Comparison of ENCODE assay signal across 1 cellular context in the genomic region with DNA sequence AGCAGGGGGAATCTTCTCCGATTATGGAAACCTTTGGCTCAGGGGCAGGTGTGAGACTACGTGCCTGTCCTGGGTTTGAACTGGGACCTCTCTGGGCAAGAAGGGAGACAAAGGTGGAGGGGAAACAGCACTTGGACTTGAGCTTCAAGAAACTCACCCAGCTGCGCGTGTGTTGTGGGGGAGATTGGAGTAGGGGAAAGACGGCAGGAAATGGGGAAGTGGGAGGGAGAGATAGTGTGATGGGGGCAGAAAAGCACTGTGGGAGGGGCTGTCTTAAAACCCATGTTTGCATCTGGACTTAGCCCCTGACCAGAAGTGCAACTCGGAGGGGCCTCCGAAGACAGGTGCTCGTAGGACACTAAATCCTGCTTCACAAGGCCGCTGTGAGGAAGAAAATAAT.
TF ChIP-seq lines count a peak whose summit lies in the region.

No MANE protein-coding gene starts in this region.

TF ChIP-seq in K562, 482 proteins besides CTCF, POLR2A, EP300 and RAD21 (continued from another document and continues in another):
- TF ChIP-seq, protein P1, sequence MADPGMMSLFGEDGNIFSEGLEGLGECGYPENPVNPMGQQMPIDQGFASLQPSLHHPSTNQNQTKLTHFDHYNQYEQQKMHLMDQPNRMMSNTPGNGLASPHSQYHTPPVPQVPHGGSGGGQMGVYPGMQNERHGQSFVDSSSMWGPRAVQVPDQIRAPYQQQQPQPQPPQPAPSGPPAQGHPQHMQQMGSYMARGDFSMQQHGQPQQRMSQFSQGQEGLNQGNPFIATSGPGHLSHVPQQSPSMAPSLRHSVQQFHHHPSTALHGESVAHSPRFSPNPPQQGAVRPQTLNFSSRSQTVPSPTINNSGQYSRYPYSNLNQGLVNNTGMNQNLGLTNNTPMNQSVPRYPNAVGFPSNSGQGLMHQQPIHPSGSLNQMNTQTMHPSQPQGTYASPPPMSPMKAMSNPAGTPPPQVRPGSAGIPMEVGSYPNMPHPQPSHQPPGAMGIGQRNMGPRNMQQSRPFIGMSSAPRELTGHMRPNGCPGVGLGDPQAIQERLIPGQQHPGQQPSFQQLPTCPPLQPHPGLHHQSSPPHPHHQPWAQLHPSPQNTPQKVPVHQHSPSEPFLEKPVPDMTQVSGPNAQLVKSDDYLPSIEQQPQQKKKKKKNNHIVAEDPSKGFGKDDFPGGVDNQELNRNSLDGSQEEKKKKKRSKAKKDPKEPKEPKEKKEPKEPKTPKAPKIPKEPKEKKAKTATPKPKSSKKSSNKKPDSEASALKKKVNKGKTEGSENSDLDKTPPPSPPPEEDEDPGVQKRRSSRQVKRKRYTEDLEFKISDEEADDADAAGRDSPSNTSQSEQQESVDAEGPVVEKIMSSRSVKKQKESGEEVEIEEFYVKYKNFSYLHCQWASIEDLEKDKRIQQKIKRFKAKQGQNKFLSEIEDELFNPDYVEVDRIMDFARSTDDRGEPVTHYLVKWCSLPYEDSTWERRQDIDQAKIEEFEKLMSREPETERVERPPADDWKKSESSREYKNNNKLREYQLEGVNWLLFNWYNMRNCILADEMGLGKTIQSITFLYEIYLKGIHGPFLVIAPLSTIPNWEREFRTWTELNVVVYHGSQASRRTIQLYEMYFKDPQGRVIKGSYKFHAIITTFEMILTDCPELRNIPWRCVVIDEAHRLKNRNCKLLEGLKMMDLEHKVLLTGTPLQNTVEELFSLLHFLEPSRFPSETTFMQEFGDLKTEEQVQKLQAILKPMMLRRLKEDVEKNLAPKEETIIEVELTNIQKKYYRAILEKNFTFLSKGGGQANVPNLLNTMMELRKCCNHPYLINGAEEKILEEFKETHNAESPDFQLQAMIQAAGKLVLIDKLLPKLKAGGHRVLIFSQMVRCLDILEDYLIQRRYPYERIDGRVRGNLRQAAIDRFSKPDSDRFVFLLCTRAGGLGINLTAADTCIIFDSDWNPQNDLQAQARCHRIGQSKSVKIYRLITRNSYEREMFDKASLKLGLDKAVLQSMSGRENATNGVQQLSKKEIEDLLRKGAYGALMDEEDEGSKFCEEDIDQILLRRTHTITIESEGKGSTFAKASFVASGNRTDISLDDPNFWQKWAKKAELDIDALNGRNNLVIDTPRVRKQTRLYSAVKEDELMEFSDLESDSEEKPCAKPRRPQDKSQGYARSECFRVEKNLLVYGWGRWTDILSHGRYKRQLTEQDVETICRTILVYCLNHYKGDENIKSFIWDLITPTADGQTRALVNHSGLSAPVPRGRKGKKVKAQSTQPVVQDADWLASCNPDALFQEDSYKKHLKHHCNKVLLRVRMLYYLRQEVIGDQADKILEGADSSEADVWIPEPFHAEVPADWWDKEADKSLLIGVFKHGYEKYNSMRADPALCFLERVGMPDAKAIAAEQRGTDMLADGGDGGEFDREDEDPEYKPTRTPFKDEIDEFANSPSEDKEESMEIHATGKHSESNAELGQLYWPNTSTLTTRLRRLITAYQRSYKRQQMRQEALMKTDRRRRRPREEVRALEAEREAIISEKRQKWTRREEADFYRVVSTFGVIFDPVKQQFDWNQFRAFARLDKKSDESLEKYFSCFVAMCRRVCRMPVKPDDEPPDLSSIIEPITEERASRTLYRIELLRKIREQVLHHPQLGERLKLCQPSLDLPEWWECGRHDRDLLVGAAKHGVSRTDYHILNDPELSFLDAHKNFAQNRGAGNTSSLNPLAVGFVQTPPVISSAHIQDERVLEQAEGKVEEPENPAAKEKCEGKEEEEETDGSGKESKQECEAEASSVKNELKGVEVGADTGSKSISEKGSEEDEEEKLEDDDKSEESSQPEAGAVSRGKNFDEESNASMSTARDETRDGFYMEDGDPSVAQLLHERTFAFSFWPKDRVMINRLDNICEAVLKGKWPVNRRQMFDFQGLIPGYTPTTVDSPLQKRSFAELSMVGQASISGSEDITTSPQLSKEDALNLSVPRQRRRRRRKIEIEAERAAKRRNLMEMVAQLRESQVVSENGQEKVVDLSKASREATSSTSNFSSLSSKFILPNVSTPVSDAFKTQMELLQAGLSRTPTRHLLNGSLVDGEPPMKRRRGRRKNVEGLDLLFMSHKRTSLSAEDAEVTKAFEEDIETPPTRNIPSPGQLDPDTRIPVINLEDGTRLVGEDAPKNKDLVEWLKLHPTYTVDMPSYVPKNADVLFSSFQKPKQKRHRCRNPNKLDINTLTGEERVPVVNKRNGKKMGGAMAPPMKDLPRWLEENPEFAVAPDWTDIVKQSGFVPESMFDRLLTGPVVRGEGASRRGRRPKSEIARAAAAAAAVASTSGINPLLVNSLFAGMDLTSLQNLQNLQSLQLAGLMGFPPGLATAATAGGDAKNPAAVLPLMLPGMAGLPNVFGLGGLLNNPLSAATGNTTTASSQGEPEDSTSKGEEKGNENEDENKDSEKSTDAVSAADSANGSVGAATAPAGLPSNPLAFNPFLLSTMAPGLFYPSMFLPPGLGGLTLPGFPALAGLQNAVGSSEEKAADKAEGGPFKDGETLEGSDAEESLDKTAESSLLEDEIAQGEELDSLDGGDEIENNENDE (IDR thresholded peaks at IDR 0.05; ENCODE audit: low read depth, low read length) = no peak
- TF ChIP-seq TAL1 (IDR thresholded peaks at IDR 0.05) = peak; percentile 69
- TF ChIP-seq CBFA2T3 (IDR thresholded peaks at IDR 0.05) = peak; percentile 88
- TF ChIP-seq ZNF436 (CRISPR knock-in tag; IDR thresholded peaks at IDR 0.05) = no peak
- TF ChIP-seq ZNF354B (CRISPR knock-in tag; IDR thresholded peaks at IDR 0.05) = no peak
- TF ChIP-seq, protein P2, sequence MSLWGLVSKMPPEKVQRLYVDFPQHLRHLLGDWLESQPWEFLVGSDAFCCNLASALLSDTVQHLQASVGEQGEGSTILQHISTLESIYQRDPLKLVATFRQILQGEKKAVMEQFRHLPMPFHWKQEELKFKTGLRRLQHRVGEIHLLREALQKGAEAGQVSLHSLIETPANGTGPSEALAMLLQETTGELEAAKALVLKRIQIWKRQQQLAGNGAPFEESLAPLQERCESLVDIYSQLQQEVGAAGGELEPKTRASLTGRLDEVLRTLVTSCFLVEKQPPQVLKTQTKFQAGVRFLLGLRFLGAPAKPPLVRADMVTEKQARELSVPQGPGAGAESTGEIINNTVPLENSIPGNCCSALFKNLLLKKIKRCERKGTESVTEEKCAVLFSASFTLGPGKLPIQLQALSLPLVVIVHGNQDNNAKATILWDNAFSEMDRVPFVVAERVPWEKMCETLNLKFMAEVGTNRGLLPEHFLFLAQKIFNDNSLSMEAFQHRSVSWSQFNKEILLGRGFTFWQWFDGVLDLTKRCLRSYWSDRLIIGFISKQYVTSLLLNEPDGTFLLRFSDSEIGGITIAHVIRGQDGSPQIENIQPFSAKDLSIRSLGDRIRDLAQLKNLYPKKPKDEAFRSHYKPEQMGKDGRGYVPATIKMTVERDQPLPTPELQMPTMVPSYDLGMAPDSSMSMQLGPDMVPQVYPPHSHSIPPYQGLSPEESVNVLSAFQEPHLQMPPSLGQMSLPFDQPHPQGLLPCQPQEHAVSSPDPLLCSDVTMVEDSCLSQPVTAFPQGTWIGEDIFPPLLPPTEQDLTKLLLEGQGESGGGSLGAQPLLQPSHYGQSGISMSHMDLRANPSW (CRISPR knock-in tag; IDR thresholded peaks at IDR 0.05) = no peak
- TF ChIP-seq DPF2 (IDR thresholded peaks at IDR 0.05) = peak; percentile 84
- TF ChIP-seq ZNF224 (CRISPR knock-in tag; IDR thresholded peaks at IDR 0.05) = no peak
- TF ChIP-seq LCOR (CRISPR knock-in tag; IDR thresholded peaks at IDR 0.05) = 0 out of 2 replicates have a peak, but pooled peaks have one; percentile 46
- TF ChIP-seq MYC (IDR thresholded peaks at IDR 0.05; ENCODE audit: low read depth, low read length) = peak; percentile 57; the same call in 1 of the 2 replicates
- TF ChIP-seq MYC (CRISPR knock-in tag; IDR thresholded peaks at IDR 0.05; ENCODE audit: borderline replicate concordance, low read depth) = no peak
- peak; percentile 37; the same call in 1 of the 2 replicates for TF ChIP-seq ZEB2 (IDR thresholded peaks at IDR 0.05)
- TF ChIP-seq KAT2B (IDR thresholded peaks at IDR 0.05; ENCODE audit: low read depth, low read length) = no peak
- TF ChIP-seq PRMT5 (CRISPR knock-in tag; IDR thresholded peaks at IDR 0.05) = no peak
- TF ChIP-seq ETV1 (tag; conservative IDR thresholded peaks at IDR 0.05; ENCODE audit: low read depth) = peak; percentile 69
- TF ChIP-seq ZBTB7A (IDR thresholded peaks at IDR 0.05; ENCODE audit: borderline replicate concordance, control insufficient read depth, low read depth, low read length) = peak; percentile 63
- no peak for TF ChIP-seq POLR2AphosphoS5 (IDR thresholded peaks at IDR 0.05; ENCODE audit: control insufficient read depth, insufficient read depth, low read depth, low read length)
- TF ChIP-seq, protein P3, sequence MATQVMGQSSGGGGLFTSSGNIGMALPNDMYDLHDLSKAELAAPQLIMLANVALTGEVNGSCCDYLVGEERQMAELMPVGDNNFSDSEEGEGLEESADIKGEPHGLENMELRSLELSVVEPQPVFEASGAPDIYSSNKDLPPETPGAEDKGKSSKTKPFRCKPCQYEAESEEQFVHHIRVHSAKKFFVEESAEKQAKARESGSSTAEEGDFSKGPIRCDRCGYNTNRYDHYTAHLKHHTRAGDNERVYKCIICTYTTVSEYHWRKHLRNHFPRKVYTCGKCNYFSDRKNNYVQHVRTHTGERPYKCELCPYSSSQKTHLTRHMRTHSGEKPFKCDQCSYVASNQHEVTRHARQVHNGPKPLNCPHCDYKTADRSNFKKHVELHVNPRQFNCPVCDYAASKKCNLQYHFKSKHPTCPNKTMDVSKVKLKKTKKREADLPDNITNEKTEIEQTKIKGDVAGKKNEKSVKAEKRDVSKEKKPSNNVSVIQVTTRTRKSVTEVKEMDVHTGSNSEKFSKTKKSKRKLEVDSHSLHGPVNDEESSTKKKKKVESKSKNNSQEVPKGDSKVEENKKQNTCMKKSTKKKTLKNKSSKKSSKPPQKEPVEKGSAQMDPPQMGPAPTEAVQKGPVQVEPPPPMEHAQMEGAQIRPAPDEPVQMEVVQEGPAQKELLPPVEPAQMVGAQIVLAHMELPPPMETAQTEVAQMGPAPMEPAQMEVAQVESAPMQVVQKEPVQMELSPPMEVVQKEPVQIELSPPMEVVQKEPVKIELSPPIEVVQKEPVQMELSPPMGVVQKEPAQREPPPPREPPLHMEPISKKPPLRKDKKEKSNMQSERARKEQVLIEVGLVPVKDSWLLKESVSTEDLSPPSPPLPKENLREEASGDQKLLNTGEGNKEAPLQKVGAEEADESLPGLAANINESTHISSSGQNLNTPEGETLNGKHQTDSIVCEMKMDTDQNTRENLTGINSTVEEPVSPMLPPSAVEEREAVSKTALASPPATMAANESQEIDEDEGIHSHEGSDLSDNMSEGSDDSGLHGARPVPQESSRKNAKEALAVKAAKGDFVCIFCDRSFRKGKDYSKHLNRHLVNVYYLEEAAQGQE (CRISPR knock-in tag; IDR thresholded peaks at IDR 0.05; ENCODE audit: low read depth) = no peak
- TF ChIP-seq JUND (IDR thresholded peaks at IDR 0.05; ENCODE audit: borderline replicate concordance, low read depth, low read length) = peak; percentile 28; the same call in 1 of the 2 replicates
- no peak; the same call in 2 of the 3 replicates for TF ChIP-seq JUND (tag; IDR thresholded peaks at IDR 0.05; ENCODE audit: borderline replicate concordance, low read depth, low read length)
- no peak for TF ChIP-seq KAT7 (CRISPR knock-in tag; IDR thresholded peaks at IDR 0.05; ENCODE audit: borderline replicate concordance)
- TF ChIP-seq CREB1 (IDR thresholded peaks at IDR 0.05) = no peak
- no peak for TF ChIP-seq CREB1 (CRISPR knock-in tag; IDR thresholded peaks at IDR 0.05)
- no peak for TF ChIP-seq NBN (IDR thresholded peaks at IDR 0.05; ENCODE audit: low read depth)
- peak; percentile 82 for TF ChIP-seq SMARCE1 (IDR thresholded peaks at IDR 0.05)
- no peak for TF ChIP-seq ZFP1 (CRISPR knock-in tag; IDR thresholded peaks at IDR 0.05)
- no peak for TF ChIP-seq ZNF184 (CRISPR knock-in tag; IDR thresholded peaks at IDR 0.05)
- TF ChIP-seq, protein P4, sequence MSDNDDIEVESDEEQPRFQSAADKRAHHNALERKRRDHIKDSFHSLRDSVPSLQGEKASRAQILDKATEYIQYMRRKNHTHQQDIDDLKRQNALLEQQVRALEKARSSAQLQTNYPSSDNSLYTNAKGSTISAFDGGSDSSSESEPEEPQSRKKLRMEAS (CRISPR knock-in tag; IDR thresholded peaks at IDR 0.05) = no peak
- TF ChIP-seq FOXM1 (IDR thresholded peaks at IDR 0.05; ENCODE audit: low read depth) = no peak
- no peak for TF ChIP-seq FOXM1 (CRISPR knock-in tag; IDR thresholded peaks at IDR 0.05; ENCODE audit: low read depth)
- TF ChIP-seq TEAD4 (IDR thresholded peaks at IDR 0.05; ENCODE audit: low read length) = peak; percentile 72
- no peak for TF ChIP-seq TEAD4 (CRISPR knock-in tag; IDR thresholded peaks at IDR 0.05; ENCODE audit: borderline replicate concordance)
- TF ChIP-seq KHSRP (IDR thresholded peaks at IDR 0.05) = no peak
- no peak for TF ChIP-seq PYGO2 (tag; IDR thresholded peaks at IDR 0.05)
- no peak for TF ChIP-seq ZNF232 (CRISPR knock-in tag; IDR thresholded peaks at IDR 0.05)
- peak; percentile 100 for TF ChIP-seq SPI1 (IDR thresholded peaks at IDR 0.05; ENCODE audit: borderline replicate concordance, low read depth, low read length)
- peak; percentile 76 for TF ChIP-seq L3MBTL2 (IDR thresholded peaks at IDR 0.05)
- TF ChIP-seq RNF2 (IDR thresholded peaks at IDR 0.05) = peak; percentile 78; the same call in 1 of the 2 replicates
- TF ChIP-seq IRF2 (CRISPR knock-in tag; IDR thresholded peaks at IDR 0.05) = no peak
- TF ChIP-seq ZNF140 (CRISPR knock-in tag; IDR thresholded peaks at IDR 0.05) = no peak
- TF ChIP-seq HMG20B (CRISPR knock-in tag; IDR thresholded peaks at IDR 0.05) = no peak
- no peak for TF ChIP-seq SRF (CRISPR knock-in tag; IDR thresholded peaks at IDR 0.05)
- TF ChIP-seq CREM (IDR thresholded peaks at IDR 0.05; ENCODE audit: low read depth) = 0 out of 2 replicates have a peak, but pooled peaks have one; percentile 58
- TF ChIP-seq ZNF408 (CRISPR knock-in tag; IDR thresholded peaks at IDR 0.05; ENCODE audit: low read depth) = no peak
- no peak for TF ChIP-seq ERF (CRISPR knock-in tag; IDR thresholded peaks at IDR 0.05)
- TF ChIP-seq, protein P5, sequence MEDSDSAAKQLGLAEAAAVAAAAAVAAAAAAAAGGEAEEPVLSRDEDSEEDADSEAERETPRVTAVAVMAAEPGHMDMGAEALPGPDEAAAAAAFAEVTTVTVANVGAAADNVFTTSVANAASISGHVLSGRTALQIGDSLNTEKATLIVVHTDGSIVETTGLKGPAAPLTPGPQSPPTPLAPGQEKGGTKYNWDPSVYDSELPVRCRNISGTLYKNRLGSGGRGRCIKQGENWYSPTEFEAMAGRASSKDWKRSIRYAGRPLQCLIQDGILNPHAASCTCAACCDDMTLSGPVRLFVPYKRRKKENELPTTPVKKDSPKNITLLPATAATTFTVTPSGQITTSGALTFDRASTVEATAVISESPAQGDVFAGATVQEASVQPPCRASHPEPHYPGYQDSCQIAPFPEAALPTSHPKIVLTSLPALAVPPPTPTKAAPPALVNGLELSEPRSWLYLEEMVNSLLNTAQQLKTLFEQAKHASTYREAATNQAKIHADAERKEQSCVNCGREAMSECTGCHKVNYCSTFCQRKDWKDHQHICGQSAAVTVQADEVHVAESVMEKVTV (CRISPR knock-in tag; IDR thresholded peaks at IDR 0.05) = no peak
- TF ChIP-seq NCOA4 (IDR thresholded peaks at IDR 0.05; ENCODE audit: partially characterized antibody) = no peak
- TF ChIP-seq SMAD4 (CRISPR knock-in tag; conservative IDR thresholded peaks at IDR 0.05) = peak; percentile 42; the same call in 1 of the 2 replicates
